22 cellular contexts compared by ENCODE assay signal in genomic region chr2:233044974-233045535, GRCh38. TPM values are rescaled to one million over a fixed set of nuclear protein-coding genes. Genes with fewer than 3 reads are reported as not detected.
DNase-seq lines count a peak whose midpoint lies in the region; ATAC-seq, FAIRE-seq and TF ChIP-seq lines count a peak whose summit lies in the region.
"Had no signal": no experiment of that assay in that cellular context is flagged by ENCODE, and none has a peak within 500 bp of the region (broad histone marks: within the 10 kb centered on the region; RNA-seq: fewer than 3 reads in every experiment).

No MANE protein-coding gene starts in this region.

- no peak overlapping the region for H2BK12ac ChIP-seq in H1 (ENCODE audit: low read depth, low read length)

- H3K56ac ChIP-seq in H1 (replicated peaks; ENCODE audit: insufficient read length, low read depth, low read length), result no peak overlapping the region

- H3K4me3 Mint-ChIP-seq in CD14-positive monocyte, result no peak overlapping the region
- H3K4me3 Mint-ChIP-seq: CD8-positive, alpha-beta T cell had no signal

- H3K79me1 ChIP-seq in H1 (ENCODE audit: low read depth, low read length), result no peaks in the 10 kb centered on the region

- H3K23ac ChIP-seq in H1 (ENCODE audit: insufficient read length), result no peak overlapping the region

- peaks cover 11% of the 10 kb centered on the region for H3K4me1 Mint-ChIP-seq in CD14-positive monocyte

- H2BK120ac ChIP-seq in H1 (replicated peaks; ENCODE audit: low read depth, low read length), result no peak overlapping the region

- TF ChIP-seq CTCF in CD14-positive monocyte (IDR thresholded peaks at IDR 0.05) (no peak), RWPE2 (IDR thresholded peaks at IDR 0.05; ENCODE audit: poor library complexity, severe bottlenecking) (no peak), H1 (IDR thresholded peaks at IDR 0.05; ENCODE audit: control extremely low read depth in 1 of 3, insufficient read depth in 1 of 3, low read depth in 1 of 3, low read length in 3 of 3) (no peak), spleen (IDR thresholded peaks at IDR 0.05 in 8 of 11, conservative IDR thresholded peaks at IDR 0.05 in 3 of 11) (no peak)

- H3K4ac ChIP-seq in H1 (replicated peaks; ENCODE audit: insufficient read length, low read depth, low read length), result no peak overlapping the region

- 88% methylated on average over 9 of the region's 9 CpGs; no CpG with 5 or more reads in 1 of the 2 experiments for WGBS in H1 (ENCODE audit: extremely low coverage in 1 of 2, insufficient coverage in 1 of 2, insufficient read length in 1 of 2, insufficient replicate concordance in 2 of 2, low coverage in 1 of 2, low lambda C conversion rate in 2 of 2, missing lambda C conversion rate in 1 of 2), 2 experiments
- WGBS in spleen, 5 donors, result 84 to 96% (median 91%) methylated on average over 7 to 9 of the region's 9 CpGs

- H3K36me3 ChIP-seq in RWPE2 (ENCODE audit: low read depth) (no peaks in the 10 kb centered on the region), H1 (ENCODE audit: control insufficient read depth in 2 of 4, insufficient read depth in 4 of 4, low read length in 3 of 4) (no peaks in the 10 kb centered on the region), spleen (no peaks in the 10 kb centered on the region)
- H3K36me3 ChIP-seq: BE2C, HAP-1 had no signal

- H3K79me2 ChIP-seq in H1 (ENCODE audit: control insufficient read depth in 1 of 2, insufficient read depth in 2 of 2, low read length in 2 of 2), result no peaks in the 10 kb centered on the region

- H3K4me1 ChIP-seq in RWPE2 (ENCODE audit: insufficient read depth, poor library complexity, severe bottlenecking), result no peaks in the 10 kb centered on the region
- peaks cover 2 to 7% (median 4%) of the 10 kb centered on the region in 4 experiments for H3K4me1 ChIP-seq in H1 (replicated peaks in 1 of 4; ENCODE audit: control insufficient read depth in 3 of 4, insufficient read depth in 4 of 4, low read length in 3 of 4)
- H3K4me1 ChIP-seq in spleen, result peaks cover 0 to 7% (median 0%) of the 10 kb centered on the region in 6 donors
- H3K4me1 ChIP-seq: A549, BE2C, HAP-1 had no signal

- ATAC-seq in RWPE2 (ENCODE audit: low read depth) (no peak), GM19463 (IDR thresholded peaks at IDR 0.05; ENCODE audit: unreplicated experiment) (no peak), GM18505 (IDR thresholded peaks at IDR 0.05; ENCODE audit: unreplicated experiment) (no peak)
- ATAC-seq: A549; CD8-positive, alpha-beta T cell; HepG2 had no signal

- H3K9ac ChIP-seq in H1 (replicated peaks in 1 of 4; ENCODE audit: extremely low read depth in 1 of 4, low read depth in 3 of 4, low read length in 3 of 4), result no peak overlapping the region

- H3K23me2 ChIP-seq in H1 (ENCODE audit: low read depth, low read length), result peaks cover 2% of the 10 kb centered on the region; the same call in 1 of the 2 replicates

- no peaks in the 10 kb centered on the region for H3K9me3 Mint-ChIP-seq in CD14-positive monocyte
- H3K9me3 Mint-ChIP-seq: CD8-positive, alpha-beta T cell had no signal

- intact Hi-C loops in CD14-positive monocyte (cut with micrococcal nuclease) (no loop called here), spleen (cut with DNase I; ENCODE audit: low total_unique reads) (no loop called here)

- H3K27ac ChIP-seq in RWPE2 (ENCODE audit: poor library complexity, severe bottlenecking) (no peak overlapping the region), H1 (ENCODE audit: low read depth, low read length) (no peak overlapping the region), spleen (no peak overlapping the region)
- H3K27ac ChIP-seq: A549, C4-2B had no signal

- TF ChIP-seq POLR2A in H1 (IDR thresholded peaks at IDR 0.05; ENCODE audit: control extremely low read depth in 1 of 2, low read depth in 2 of 2, low read length in 2 of 2), result no peak
- TF ChIP-seq POLR2A in spleen (IDR thresholded peaks at IDR 0.05), result no peak
- no peak for TF ChIP-seq POLR2A in GM18505 (IDR thresholded peaks at IDR 0.05; ENCODE audit: borderline replicate concordance, extremely low read depth, insufficient read depth, insufficient read length)

- H3K4me2 ChIP-seq in H1 (ENCODE audit: insufficient read depth in 1 of 2, low read depth in 2 of 2, low read length in 2 of 2), result no peak overlapping the region
- H3K4me2 ChIP-seq: A549 had no signal

- H2BK15ac ChIP-seq in H1 (ENCODE audit: low read length), result no peak overlapping the region

- no peak overlapping the region for H4K8ac ChIP-seq in H1 (ENCODE audit: extremely low read depth, insufficient read depth, low read length)

- no peak overlapping the region for H2BK5ac ChIP-seq in H1 (ENCODE audit: low read depth, low read length)

- H3K14ac ChIP-seq in H1 (ENCODE audit: insufficient read length), result no peak overlapping the region

- no peaks in the 10 kb centered on the region for H3K27me3 ChIP-seq in RWPE2 (ENCODE audit: insufficient read depth, poor library complexity, severe bottlenecking)
- peaks cover 0 to 2% (median 0%) of the 10 kb centered on the region in 4 experiments; a peak in 2 of 7 replicates for H3K27me3 ChIP-seq in H1 (replicated peaks in 1 of 4; ENCODE audit: control insufficient read depth in 3 of 4, extremely low read depth in 1 of 4, insufficient read depth in 3 of 4, low read length in 3 of 4)
- H3K27me3 ChIP-seq in spleen (replicated peaks in 1 of 7), result no peaks in the 10 kb centered on the region

- DNase-seq in CD14-positive monocyte (ENCODE audit: low spot score) (peak; percentile 11), RWPE2 (ENCODE audit: low spot score) (peak; percentile 17), H1 (ENCODE audit: low read depth in 1 of 2, low spot score in 2 of 2) (no peak), spleen (peak; percentile 43)
- no peak for DNase-seq in activated CD4-positive, alpha-beta T cell treated with anti-CD3 and anti-CD28 coated beads, Interleukin-2, amount 50 U/mL, for 1 hour
- DNase-seq: BE2C; CD8-positive, alpha-beta T cell; COR-L47; DMS153; DND-41; GDM1; GOT3 had no signal

- CTCF ChIA-PET in H1 (lab: Charles Lee; ENCODE audit: partially characterized antibody), result interaction anchor here (1.4 to 3.2 kb wide), 3 partner anchors 8 to 12 kb away, joined by 3 to 25 read pairs (median 8); no protein-coding TSS in a partner anchor

- POLR2A ChIA-PET in H1 (lab: Charles Lee; ENCODE audit: partially characterized antibody), result no interaction called here

- no peak for TF ChIP-seq RAD21 in H1 (IDR thresholded peaks at IDR 0.05 in 1 of 2, conservative IDR thresholded peaks at IDR 0.05 in 1 of 2; ENCODE audit: low read depth in 2 of 2, low read length in 2 of 2)

- no peak for TF ChIP-seq EP300 in H1 (IDR thresholded peaks at IDR 0.05; ENCODE audit: borderline replicate concordance in 1 of 2, low read depth in 2 of 2, low read length in 2 of 2)

- no peaks in the 10 kb centered on the region for H4K20me1 ChIP-seq in H1 (replicated peaks in 1 of 2; ENCODE audit: control insufficient read depth in 1 of 2, insufficient read depth in 2 of 2, low read length in 2 of 2)

- H3K9me3 ChIP-seq in RWPE2 (ENCODE audit: severe bottlenecking), result no peaks in the 10 kb centered on the region
- H3K9me3 ChIP-seq in H1 (ENCODE audit: insufficient read depth in 2 of 2, low read depth in 1 of 2, low read length in 1 of 2), result no peaks in the 10 kb centered on the region
- H3K9me3 ChIP-seq in spleen, result no peaks in the 10 kb centered on the region
- H3K9me3 ChIP-seq: A549, BE2C, HAP-1 had no signal

- H4K91ac ChIP-seq in H1 (replicated peaks; ENCODE audit: insufficient read length, low read length), result no peak overlapping the region

- H2BK20ac ChIP-seq in H1 (ENCODE audit: low read length), result no peak overlapping the region

- 0 out of 2 replicates have a peak overlapping the region, but pooled peaks have one; percentile 18 for H2AFZ ChIP-seq in H1 (ENCODE audit: low read length)

- peaks cover 3 to 7% (median 5%) of the 10 kb centered on the region in 3 donors for H3K27me3 Mint-ChIP-seq in CD14-positive monocyte (ENCODE audit: low read depth in 3 of 3)

- FAIRE-seq in H1 (lab: Jason Lieb, UNC), result no peak
- FAIRE-seq: A549, D721Med, GM12892, HepG2, HTR-8/SVneo had no signal

- H4K5ac ChIP-seq in H1 (ENCODE audit: insufficient read length, low read depth, low read length), result no peak overlapping the region

- H3K4me3 ChIP-seq in RWPE2 (ENCODE audit: severe bottlenecking) (no peak overlapping the region), H1 (ENCODE audit: extremely low read depth in 1 of 4, insufficient read depth in 2 of 4, low read depth in 3 of 4, low read length in 4 of 4) (no peak overlapping the region), spleen (no peak overlapping the region)
- H3K4me3 ChIP-seq: A549, HAP-1 had no signal

- no peak overlapping the region for H2AK5ac ChIP-seq in H1 (ENCODE audit: low read depth, low read length)

- H3K36me3 Mint-ChIP-seq in CD14-positive monocyte, result no peaks in the 10 kb centered on the region
- H3K36me3 Mint-ChIP-seq: CD8-positive, alpha-beta T cell had no signal

- no peak overlapping the region for H3K27ac Mint-ChIP-seq in CD14-positive monocyte
- H3K27ac Mint-ChIP-seq: CD8-positive, alpha-beta T cell had no signal

- no peak overlapping the region for H3K18ac ChIP-seq in H1 (ENCODE audit: extremely low read depth, low read length)

RNA-seq across cellular contexts. Expression of gene NEU2, which starts 12.6 kb away (rescaled TPM):
- not detected for polyA plus RNA-seq in CD14-positive monocyte
- total RNA-seq in H1 (2021; fragmentation: NEBNext Ultra II Directional; extraction: Animal tissue kit (Norgen Biotek cat#: 25700)), result not detected in 2 replicates
- polyA plus RNA-seq in H1 (2011; rRNA removed), result 0.12 TPM in 1 of 2 replicates, not detected in the other
- not detected for polyA plus RNA-seq in H1 (2011; cell fraction: cytosol; rRNA removed)
- not detected for polyA plus RNA-seq in H1 (2011; cell fraction: nucleus; rRNA removed)
- polyA plus RNA-seq in H1 (2012, experiment 1 of 2), result not detected in 4 replicates
- not detected for polyA plus RNA-seq in H1 (2012, experiment 2 of 2)
- polyA plus RNA-seq in H1 (2013, experiment 1 of 2), result not detected
- not detected for polyA plus RNA-seq in H1 (2013, experiment 2 of 2)
- polyA minus RNA-seq in H1 (2011; rRNA and poly(A)+ RNA removed), result not detected in 2 replicates
- not detected for polyA minus RNA-seq in H1 (2011; cell fraction: cytosol; rRNA and poly(A)+ RNA removed)
- polyA minus RNA-seq in H1 (2011; cell fraction: nucleus; rRNA and poly(A)+ RNA removed), result not detected
- total RNA-seq in spleen, result not detected
- polyA plus RNA-seq in spleen, result not detected
- total RNA-seq: CD8-positive, alpha-beta T cell; HepG2 had no signal
- polyA plus RNA-seq: A549, AG04450, HepG2 had no signal

RNA-seq across cellular contexts. Expression of gene INPP5D, which starts 15.1 kb away (rescaled TPM):
- 10 to 100 TPM; 30.6 to 54.8 TPM for polyA plus RNA-seq in CD14-positive monocyte
- total RNA-seq in H1 (2021; fragmentation: NEBNext Ultra II Directional; extraction: Animal tissue kit (Norgen Biotek cat#: 25700)), result 7.1 and 8.6 TPM in 2 replicates
- 4.5 and 6.0 TPM in 2 replicates for polyA plus RNA-seq in H1 (2011; rRNA removed)
- polyA plus RNA-seq in H1 (2011; cell fraction: cytosol; rRNA removed), result 4.4 TPM
- 16.8 TPM for polyA plus RNA-seq in H1 (2011; cell fraction: nucleus; rRNA removed)
- polyA plus RNA-seq in H1 (2012, experiment 1 of 2), result 10.9 to 15.7 TPM (median 13.2 TPM) in 4 replicates
- polyA plus RNA-seq in H1 (2012, experiment 2 of 2), result 5.9 TPM
- polyA plus RNA-seq in H1 (2013, experiment 1 of 2), result 4.8 TPM
- polyA plus RNA-seq in H1 (2013, experiment 2 of 2), result 5.9 TPM
- 17.3 and 35.7 TPM in 2 replicates for polyA minus RNA-seq in H1 (2011; rRNA and poly(A)+ RNA removed)
- 8.5 TPM for polyA minus RNA-seq in H1 (2011; cell fraction: cytosol; rRNA and poly(A)+ RNA removed)
- 17.7 TPM for polyA minus RNA-seq in H1 (2011; cell fraction: nucleus; rRNA and poly(A)+ RNA removed)
- total RNA-seq in spleen, result 100 to 1,000 TPM; 172 to 246 (median 186) TPM
- 10 to 100 TPM; 71.1 to 97.8 (median 97.4) TPM for polyA plus RNA-seq in spleen

RNA-seq across cellular contexts. Expression of gene NGEF, which starts 32.0 kb away (rescaled TPM):
- not detected for polyA plus RNA-seq in CD14-positive monocyte
- total RNA-seq in H1 (2021; fragmentation: NEBNext Ultra II Directional; extraction: Animal tissue kit (Norgen Biotek cat#: 25700)), result 3.2 and 7.9 TPM in 2 replicates
- 2.7 and 3.9 TPM in 2 replicates for polyA plus RNA-seq in H1 (2011; rRNA removed)
- 4.9 TPM for polyA plus RNA-seq in H1 (2011; cell fraction: cytosol; rRNA removed)
- 6.5 TPM for polyA plus RNA-seq in H1 (2011; cell fraction: nucleus; rRNA removed)
- 5.9 to 9.5 TPM (median 6.5 TPM) in 4 replicates for polyA plus RNA-seq in H1 (2012, experiment 1 of 2)
- 9.2 TPM for polyA plus RNA-seq in H1 (2012, experiment 2 of 2)
- 2.5 TPM for polyA plus RNA-seq in H1 (2013, experiment 1 of 2)
- 2.3 TPM for polyA plus RNA-seq in H1 (2013, experiment 2 of 2)
- 3.0 and 6.8 TPM in 2 replicates for polyA minus RNA-seq in H1 (2011; rRNA and poly(A)+ RNA removed)
- polyA minus RNA-seq in H1 (2011; cell fraction: cytosol; rRNA and poly(A)+ RNA removed), result 1.1 TPM
- 2.1 TPM for polyA minus RNA-seq in H1 (2011; cell fraction: nucleus; rRNA and poly(A)+ RNA removed)
- under 1 TPM in 3 of 7 donors, not detected in 4; 0.23 to 0.79 (median 0.43) TPM for total RNA-seq in spleen
- polyA plus RNA-seq in spleen, result under 1 TPM in 2 of 3 donors, not detected in 1; 0.26 to 0.45 TPM
- total RNA-seq: CD8-positive, alpha-beta T cell had no signal

Comparison
In these comparisons a context has a peak if more than half of its experiments do, and no peak if none do; other contexts are left out.
1. DNase-seq: peak in CD14-positive monocyte (single experiment), RWPE2 (single experiment) and spleen (single experiment); none in H1 (0 of 2) and activated CD4-positive, alpha-beta T cell treated with anti-CD3 and anti-CD28 coated beads, Interleukin-2, amount 50 U/mL, for 1 hour (single experiment).